In the genomic region with DNA sequence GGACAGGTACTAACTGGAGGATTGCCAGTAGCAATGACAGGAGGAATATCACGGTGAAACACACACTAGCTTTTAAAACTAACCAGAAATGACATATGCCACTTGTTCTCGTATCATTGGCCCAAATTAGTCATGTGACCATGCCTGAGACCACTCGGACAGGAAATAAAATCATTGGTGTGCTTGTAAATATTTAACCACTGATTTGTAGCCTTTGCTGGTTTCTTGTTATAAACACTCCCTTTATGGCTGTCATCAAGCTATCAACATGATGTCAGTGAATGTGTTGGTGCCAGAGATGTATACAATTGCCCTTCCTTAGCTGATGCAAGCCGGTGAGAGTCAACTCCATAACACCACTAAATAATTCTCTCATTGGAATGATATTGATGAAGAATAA, we compare ENCODE assay signal across 15 cellular contexts.
"Had no signal": no experiment of that assay in that cellular context is flagged by ENCODE, and none has a peak within 500 bp of the region (broad histone marks: within the 10 kb centered on the region; RNA-seq: fewer than 3 reads in every experiment).

No MANE protein-coding gene starts in this region.

- DNase-seq: activated CD4-positive, alpha-beta memory T cell treated with anti-CD3 and anti-CD28 coated beads, Interleukin-2, amount 10 ng/mL, durations not matched to agents 7 days and 5 days; activated gamma-delta T cell; activated naive CD8-positive, alpha-beta T cell treated with anti-CD3 and anti-CD28 coated beads, Interleukin-2, amount 10 ng/mL, durations not matched to agents 7 days and 5 days; activated T-cell treated with anti-CD3 and anti-CD28 coated beads, Interleukin-2, amount 50 U/mL, for 48 hours; central memory CD4-positive, alpha-beta T cell; effector memory CD4-positive, alpha-beta T cell; foreskin keratinocyte; glutamatergic neuron; ovary had no signal

- H3K4me3 ChIP-seq: ovary, thoracic aorta had no signal

- H3K9me3 ChIP-seq: ovary, thoracic aorta had no signal

- H3K36me3 Mint-ChIP-seq: brain; stimulated activated effector memory CD8-positive, alpha-beta T cell treated with anti-CD3 and anti-CD28 coated beads, Interleukin-12 subunit alpha, Interleukin-12 subunit beta, amount 100 ng/mL, for 72 hours had no signal

- H3K4me3 Mint-ChIP-seq: activated CD4-positive, alpha-beta memory T cell treated with anti-CD3 and anti-CD28 coated beads, Interleukin-2, amount 10 ng/mL, durations not matched to agents 7 days and 5 days; activated naive CD8-positive, alpha-beta T cell treated with anti-CD3 and anti-CD28 coated beads, Interleukin-2, amount 10 ng/mL, durations not matched to agents 7 days and 5 days; brain; dendritic cell treated with granulocyte-macrophage colony-stimulating factor and Interleukin-4, amounts not matched to agents 40 ng/mL and 50 ng/mL, for 4 days; neural crest cell; stimulated activated effector memory CD8-positive, alpha-beta T cell treated with anti-CD3 and anti-CD28 coated beads, Interleukin-12 subunit alpha, Interleukin-12 subunit beta, amount 100 ng/mL, for 72 hours had no signal

- H3K27me3 ChIP-seq: ovary had no signal

- H3K27ac ChIP-seq: foreskin keratinocyte, ovary, thoracic aorta, VCaP had no signal

- ATAC-seq: foreskin keratinocyte; stimulated activated effector memory CD8-positive, alpha-beta T cell treated with anti-CD3 and anti-CD28 coated beads, Interleukin-12 subunit alpha, Interleukin-12 subunit beta, amount 100 ng/mL, for 72 hours had no signal

- H3K27ac Mint-ChIP-seq: activated CD4-positive, alpha-beta memory T cell treated with anti-CD3 and anti-CD28 coated beads, Interleukin-2, amount 10 ng/mL, durations not matched to agents 7 days and 5 days; activated naive CD8-positive, alpha-beta T cell treated with anti-CD3 and anti-CD28 coated beads, Interleukin-2, amount 10 ng/mL, durations not matched to agents 7 days and 5 days; brain; stimulated activated effector memory CD8-positive, alpha-beta T cell treated with anti-CD3 and anti-CD28 coated beads, Interleukin-12 subunit alpha, Interleukin-12 subunit beta, amount 100 ng/mL, for 72 hours had no signal

- H3K9me3 Mint-ChIP-seq: dendritic cell treated with granulocyte-macrophage colony-stimulating factor and Interleukin-4, amounts not matched to agents 40 ng/mL and 50 ng/mL, for 4 days; stimulated activated effector memory CD8-positive, alpha-beta T cell treated with anti-CD3 and anti-CD28 coated beads, Interleukin-12 subunit alpha, Interleukin-12 subunit beta, amount 100 ng/mL, for 72 hours had no signal

- H3K4me1 Mint-ChIP-seq: brain, neural crest cell had no signal
